ENCODE assay signal across 8 cellular contexts in genomic region chr20:2651772-2652723, GRCh38. TPM values are rescaled to one million over a fixed set of nuclear protein-coding genes. Genes with fewer than 3 reads are reported as not detected.
A peak's percentile ranks its signal among the peaks of the same experiment; 100 is the strongest.
DNase-seq lines count a peak whose midpoint lies in the region; ATAC-seq and TF ChIP-seq lines count a peak whose summit lies in the region.

NOP56 (plus strand) TSS chr20:2652632; CDS start chr20:2652661, 29 bp downstream.

- H3K4me1 Mint-ChIP-seq in activated naive CD4-positive, alpha-beta T cell treated with anti-CD3 and anti-CD28 coated beads, Interleukin-2, amount 50 U/mL, for 24 hours = peaks cover 51% of the 10 kb centered on the region

- peak within 1 kb of the TSS; percentile 91 for H3K4me3 Mint-ChIP-seq in activated naive CD4-positive, alpha-beta T cell treated with anti-CD3 and anti-CD28 coated beads, Interleukin-2, amount 50 U/mL, for 24 hours

- peak within 1 kb of the TSS; percentile 95 for H3K27ac Mint-ChIP-seq in activated naive CD4-positive, alpha-beta T cell treated with anti-CD3 and anti-CD28 coated beads, Interleukin-2, amount 50 U/mL, for 24 hours

- DNase-seq in GM04504 (ENCODE audit: low read depth) = peak; percentile 80
- peak; percentile 84 for DNase-seq in NCI-H1048 (lab: John Stamatoyannopoulos, UW)
- peak; percentile 93 for DNase-seq in globus pallidus (ENCODE audit: low spot score)
- peak; percentile 74 for DNase-seq in omental fat pad (ENCODE audit: low spot score)

- no peaks in the 10 kb centered on the region for H3K9me3 Mint-ChIP-seq in activated naive CD4-positive, alpha-beta T cell treated with anti-CD3 and anti-CD28 coated beads, Interleukin-2, amount 50 U/mL, for 24 hours

- peak within 1 kb of the TSS; percentile 94 for H3K27ac ChIP-seq in temporal lobe (ENCODE audit: low read depth, low read length)

- H3K27me3 Mint-ChIP-seq in activated naive CD4-positive, alpha-beta T cell treated with anti-CD3 and anti-CD28 coated beads, Interleukin-2, amount 50 U/mL, for 24 hours = no peaks in the 10 kb centered on the region

- ATAC-seq in HG02571 (IDR thresholded peaks at IDR 0.05; ENCODE audit: unreplicated experiment) (peak; percentile 85), SK-N-SH treated with all-trans-retinoic acid at 6 μM for 48 hours (peak; percentile 95), omental fat pad (ENCODE audit: low FRiP score) (peak; percentile 98)

- H3K36me3 Mint-ChIP-seq in activated naive CD4-positive, alpha-beta T cell treated with anti-CD3 and anti-CD28 coated beads, Interleukin-2, amount 50 U/mL, for 24 hours = peaks cover 24% of the 10 kb centered on the region

- TF ChIP-seq CTCF in omental fat pad (IDR thresholded peaks at IDR 0.05) = no peak

TF ChIP-seq in SK-N-SH treated with all-trans-retinoic acid at 6 μM for 48 hours, 23 proteins besides CTCF, POLR2A, EP300 and RAD21:
- no peak for TF ChIP-seq SNAI2 (CRISPR knock-in tag; IDR thresholded peaks at IDR 0.05)
- no peak for TF ChIP-seq ZNF70 (CRISPR knock-in tag; IDR thresholded peaks at IDR 0.05)
- TF ChIP-seq GLIS3 (CRISPR knock-in tag; IDR thresholded peaks at IDR 0.05) = no peak
- TF ChIP-seq CSRNP3 (CRISPR knock-in tag; IDR thresholded peaks at IDR 0.05) = no peak
- no peak for TF ChIP-seq BACH2 (CRISPR knock-in tag; IDR thresholded peaks at IDR 0.05; ENCODE audit: borderline replicate concordance)
- TF ChIP-seq TOX (CRISPR knock-in tag; IDR thresholded peaks at IDR 0.05; ENCODE audit: borderline replicate concordance) = no peak
- TF ChIP-seq ISL1 (CRISPR knock-in tag; IDR thresholded peaks at IDR 0.05) = no peak
- no peak for TF ChIP-seq ARNTL (CRISPR knock-in tag; IDR thresholded peaks at IDR 0.05; ENCODE audit: borderline replicate concordance, low read depth)
- TF ChIP-seq PPARA (CRISPR knock-in tag; IDR thresholded peaks at IDR 0.05; ENCODE audit: borderline replicate concordance) = no peak
- TF ChIP-seq ZNF8 (CRISPR knock-in tag; IDR thresholded peaks at IDR 0.05) = no peak
- no peak for TF ChIP-seq RARB (CRISPR knock-in tag; IDR thresholded peaks at IDR 0.05)
- TF ChIP-seq PATZ1 (CRISPR knock-in tag; IDR thresholded peaks at IDR 0.05; ENCODE audit: borderline replicate concordance) = no peak

RNA-seq across cellular contexts. Expression of gene NOP56, which starts in this region (rescaled TPM):
- total RNA-seq in omental fat pad (100 to 1,000 TPM in 2 of 4 donors, 10 to 100 TPM in 2; 77.3 to 463 (median 96.6) TPM), temporal lobe (93.7 TPM)

Comparison
In these comparisons a context has a peak if more than half of its experiments do, and no peak if none do; other contexts are left out.
1. Peak in every context shown above with its lines: DNase-seq, ATAC-seq and H3K27ac ChIP-seq.